10 cellular contexts compared by ENCODE assay signal in genomic region chr21:14591882-14592281, GRCh38. TPM values are rescaled to one million over a fixed set of nuclear protein-coding genes. Genes with fewer than 3 reads are reported as not detected.
DNase-seq lines count a peak whose midpoint lies in the region; ATAC-seq and TF ChIP-seq lines count a peak whose summit lies in the region.
"Had no signal": no experiment of that assay in that cellular context is flagged by ENCODE, and none has a peak within 500 bp of the region (broad histone marks: within the 10 kb centered on the region; RNA-seq: fewer than 3 reads in every experiment).

No MANE protein-coding gene starts in this region.

- H3K9me3 Mint-ChIP-seq in activated CD8-positive, alpha-beta T cell treated with anti-CD3 and anti-CD28 coated beads, Interleukin-2, amount 10 ng/mL, durations not matched to agents 7 days and 5 days (ENCODE audit: insufficient read depth), result peaks cover 34% of the 10 kb centered on the region

- H3K36me3 ChIP-seq in left ventricle myocardium inferior, result no peaks in the 10 kb centered on the region
- no peaks in the 10 kb centered on the region for H3K36me3 ChIP-seq in uterus
- H3K36me3 ChIP-seq: ascending aorta had no signal

- H3K27ac Mint-ChIP-seq in activated CD8-positive, alpha-beta T cell treated with anti-CD3 and anti-CD28 coated beads, Interleukin-2, amount 10 ng/mL, durations not matched to agents 7 days and 5 days, result peak overlapping the region; percentile 61

- peaks cover 18% of the 10 kb centered on the region for H3K9me3 ChIP-seq in left ventricle myocardium inferior (replicated peaks)
- no peaks in the 10 kb centered on the region for H3K9me3 ChIP-seq in uterus
- H3K9me3 ChIP-seq: ascending aorta had no signal

- H3K4me3 Mint-ChIP-seq in activated CD8-positive, alpha-beta T cell treated with anti-CD3 and anti-CD28 coated beads, Interleukin-2, amount 10 ng/mL, durations not matched to agents 7 days and 5 days, result no peak overlapping the region
- H3K4me3 Mint-ChIP-seq: naive B cell had no signal

- H3K4me3 ChIP-seq in left ventricle myocardium inferior (no peak overlapping the region), uterus (no peak overlapping the region)
- H3K4me3 ChIP-seq: ascending aorta had no signal

- TF ChIP-seq CTCF in left ventricle myocardium inferior (IDR thresholded peaks at IDR 0.05; ENCODE audit: borderline replicate concordance), result no peak
- no peak for TF ChIP-seq CTCF in uterus (IDR thresholded peaks at IDR 0.05)

- TF ChIP-seq POLR2A in uterus (IDR thresholded peaks at IDR 0.05), result no peak

- CTCF ChIA-PET in activated CD8-positive, alpha-beta T cell treated with anti-CD3 and anti-CD28 coated beads, Interleukin-2, amount 10 ng/mL, durations not matched to agents 7 days and 5 days (lab: Charles Lee), result interaction anchor here (0.7 to 2.7 kb wide), 11 partner anchors 11 to 146 kb away, joined by 3 to 19 read pairs (median 3); no protein-coding TSS in a partner anchor

- peak; percentile 39 for ATAC-seq in Right ventricle myocardium inferior
- peak; percentile 55 for ATAC-seq in activated CD8-positive, alpha-beta T cell treated with anti-CD3 and anti-CD28 coated beads, Interleukin-2, amount 10 ng/mL, durations not matched to agents 7 days and 5 days

- H3K4me1 ChIP-seq in left ventricle myocardium inferior (no peaks in the 10 kb centered on the region), uterus (no peaks in the 10 kb centered on the region)
- H3K4me1 ChIP-seq: ascending aorta had no signal

- POLR2A ChIA-PET in activated CD8-positive, alpha-beta T cell treated with anti-CD3 and anti-CD28 coated beads, Interleukin-2, amount 10 ng/mL, durations not matched to agents 7 days and 5 days (lab: Charles Lee), result interaction anchor here (0.8 to 2.2 kb wide), 7 partner anchors 11 to 209 kb away, joined by 3 to 10 read pairs (median 4); partner anchors contain the start of gene HSPA13

- H3K27me3 ChIP-seq in left ventricle myocardium inferior (ENCODE audit: low read depth), result no peaks in the 10 kb centered on the region
- no peaks in the 10 kb centered on the region for H3K27me3 ChIP-seq in uterus
- H3K27me3 ChIP-seq: ascending aorta had no signal

- intact Hi-C loops in Right ventricle myocardium inferior (cut with DNase I) (no loop called here), left ventricle myocardium inferior (cut with micrococcal nuclease) (no loop called here), uterus (cut with DNase I; ENCODE audit: low total_unique reads) (no loop called here)

- H3K27me3 Mint-ChIP-seq in activated CD8-positive, alpha-beta T cell treated with anti-CD3 and anti-CD28 coated beads, Interleukin-2, amount 10 ng/mL, durations not matched to agents 7 days and 5 days (ENCODE audit: low read depth), result no peaks in the 10 kb centered on the region
- H3K27me3 Mint-ChIP-seq: naive B cell had no signal

- DNase-seq in Right ventricle myocardium inferior (ENCODE audit: missing footprints) (peak; percentile 39), left ventricle myocardium inferior (no peak), kidney glomerular epithelial cell (lab: John Stamatoyannopoulos, UW) (peak; percentile 15), uterus (peak; percentile 13 to 41), NCI-H187 treated with DMSO at 0.1 percent for 48 hours (lab: John Stamatoyannopoulos, UW) (no peak), AG20443 (ENCODE audit: low spot score) (no peak), RKO (ENCODE audit: low spot score) (no peak)
- peak; percentile 40 for DNase-seq in activated CD8-positive, alpha-beta T cell treated with anti-CD3 and anti-CD28 coated beads, Interleukin-2, amount 10 ng/mL, durations not matched to agents 7 days and 5 days
- DNase-seq: naive B cell had no signal

- H3K27ac ChIP-seq in left ventricle myocardium inferior (replicated peaks), result no peak overlapping the region
- H3K27ac ChIP-seq in uterus, result peak overlapping the region in 1 of 2 donors; percentile 2
- H3K27ac ChIP-seq: ascending aorta had no signal

- H3K4me1 Mint-ChIP-seq in activated CD8-positive, alpha-beta T cell treated with anti-CD3 and anti-CD28 coated beads, Interleukin-2, amount 10 ng/mL, durations not matched to agents 7 days and 5 days (ENCODE audit: low read depth), result peaks cover 32% of the 10 kb centered on the region

- H3K36me3 Mint-ChIP-seq in activated CD8-positive, alpha-beta T cell treated with anti-CD3 and anti-CD28 coated beads, Interleukin-2, amount 10 ng/mL, durations not matched to agents 7 days and 5 days (ENCODE audit: low read depth), result peaks cover 53% of the 10 kb centered on the region
- H3K36me3 Mint-ChIP-seq: naive B cell had no signal

RNA-seq across cellular contexts. Expression of gene SAMSN1, which starts 45.8 kb away (rescaled TPM):
- total RNA-seq in Right ventricle myocardium inferior (2.4 TPM), left ventricle myocardium inferior (1.0 TPM), uterus (1 to 10 TPM in 3 of 4 donors, under 1 TPM in 1; 0.29 to 3.0 (median 1.8) TPM)
- 100 to 1,000 TPM; 103 to 104 TPM for total RNA-seq in activated CD8-positive, alpha-beta T cell treated with anti-CD3 and anti-CD28 coated beads, Interleukin-2, amount 10 ng/mL, durations not matched to agents 7 days and 5 days

Comparison
In these comparisons a context has a peak if more than half of its experiments do, and no peak if none do; other contexts are left out.
1. DNase-seq: peak in Right ventricle myocardium inferior (single experiment), activated CD8-positive, alpha-beta T cell treated with anti-CD3 and anti-CD28 coated beads, Interleukin-2, amount 10 ng/mL, durations not matched to agents 7 days and 5 days (single experiment), kidney glomerular epithelial cell (single experiment) and uterus (2 of 2); none in left ventricle myocardium inferior (single experiment), NCI-H187 treated with DMSO at 0.1 percent for 48 hours (single experiment), AG20443 (single experiment) and RKO (single experiment).
2. RNA of gene SAMSN1, which starts 45.8 kb away (total RNA-seq): 103 to 104 TPM in activated CD8-positive, alpha-beta T cell treated with anti-CD3 and anti-CD28 coated beads, Interleukin-2, amount 10 ng/mL, durations not matched to agents 7 days and 5 days; 2.4 TPM in Right ventricle myocardium inferior (single experiment), 0.29 to 3.0 TPM in uterus and 1.0 TPM in left ventricle myocardium inferior (single experiment); every median in the first group is over 10 times any median in the second.